In genomic region chr7:44104880-44105771, GRCh38 we compare ENCODE assay signal across 8 cellular contexts. TPM values are rescaled to one million over a fixed set of nuclear protein-coding genes. Genes with fewer than 3 reads are reported as not detected.
DNase-seq lines count a peak whose midpoint lies in the region; ATAC-seq and TF ChIP-seq lines count a peak whose summit lies in the region.

No MANE protein-coding gene starts in this region.

- peaks cover 8 to 10% (median 9%) of the 10 kb centered on the region in 3 donors for H3K27me3 ChIP-seq in gastrocnemius medialis

- intact Hi-C loops in gastrocnemius medialis (cut with DNase I; ENCODE audit: low total_unique reads): no loop called here

- no peak for TF ChIP-seq POLR2A in gastrocnemius medialis (IDR thresholded peaks at IDR 0.05)

- H3K4me1 ChIP-seq in gastrocnemius medialis: peaks cover 0 to 8% of the 10 kb centered on the region in 2 donors

- in situ Hi-C loops in gastrocnemius medialis (cut with MboI; ENCODE audit: low sequenced_read_pairs in 4 of 4) (no loop called here), KBM-7 (cut with MboI; ENCODE audit: low pct_unique_long_range_greater_than_20kb, low sequenced_read_pairs) (no loop called here)

- DNase-seq in activated CD8-positive, alpha-beta memory T cell treated with anti-CD3 and anti-CD28 coated beads for 24 hours: peak; percentile 75
- no peak for DNase-seq in activated CD8-positive, alpha-beta memory T cell treated with anti-CD3 and anti-CD28 coated beads, Interleukin-2, amount 50 U/mL, for 48 hours
- DNase-seq in anterior cingulate cortex (lab: John Stamatoyannopoulos, UW): peak in 45 of 58 donors; percentile 3 to 83 (median 46)
- no peak for DNase-seq in gastrocnemius medialis
- DNase-seq in KBM-7: no peak
- DNase-seq in mucosa of gallbladder (ENCODE audit: low spot score): no peak

- H3K27ac ChIP-seq in gastrocnemius medialis: peak overlapping the region; percentile 63 to 73 (median 65)

- peak; percentile 44 to 62 for ATAC-seq in gastrocnemius medialis
- no peak for ATAC-seq in GM18907 (IDR thresholded peaks at IDR 0.05; ENCODE audit: unreplicated experiment)

- no peaks in the 10 kb centered on the region for H3K9me3 ChIP-seq in gastrocnemius medialis

- H3K36me3 ChIP-seq in gastrocnemius medialis: no peaks in the 10 kb centered on the region

- H3K4me3 ChIP-seq in iPS-11a (ENCODE audit: low read depth, low read length) (peak overlapping the region; percentile 36), gastrocnemius medialis (peak overlapping the region; percentile 48 to 55 (median 50))

- TF ChIP-seq CTCF in gastrocnemius medialis (IDR thresholded peaks at IDR 0.05 in 4 of 5, conservative IDR thresholded peaks at IDR 0.05 in 1 of 5): no peak

RNA-seq across cellular contexts. Expression of gene AEBP1, which starts 1.0 kb away (rescaled TPM):
- total RNA-seq in gastrocnemius medialis: 10 to 100 TPM in 2 of 4 donors, 1 to 10 TPM in 2; 5.8 to 23.6 (median 15.9) TPM
- 107 TPM for total RNA-seq in mucosa of gallbladder

RNA-seq across cellular contexts. Expression of gene POLD2, which starts 18.2 kb away (rescaled TPM):
- total RNA-seq in gastrocnemius medialis (10 to 100 TPM; 69.4 to 93.0 (median 77.7) TPM), mucosa of gallbladder (81.6 TPM)

RNA-seq across cellular contexts. Expression of gene POLM, which starts 22.8 kb away (rescaled TPM):
- total RNA-seq in gastrocnemius medialis (10 to 100 TPM; 11.1 to 34.6 (median 17.3) TPM), mucosa of gallbladder (44.1 TPM)

RNA-seq across cellular contexts. Expression of gene MYL7, which starts 36.0 kb away (rescaled TPM):
- total RNA-seq in gastrocnemius medialis (1 to 10 TPM in 1 of 4 donors, not detected in 3; 2.6 TPM), mucosa of gallbladder (not detected)

RNA-seq across cellular contexts. Expression of gene PGAM2, which starts 39.8 kb away (rescaled TPM):
- total RNA-seq in gastrocnemius medialis (100 to 1,000 TPM; 129 to 355 (median 306) TPM), mucosa of gallbladder (12.9 TPM)

Comparison
In these comparisons a context has a peak if more than half of its experiments do, and no peak if none do; other contexts are left out.
1. DNase-seq: peak in activated CD8-positive, alpha-beta memory T cell treated with anti-CD3 and anti-CD28 coated beads for 24 hours (single experiment) and anterior cingulate cortex (45 of 58); none in activated CD8-positive, alpha-beta memory T cell treated with anti-CD3 and anti-CD28 coated beads, Interleukin-2, amount 50 U/mL, for 48 hours (single experiment), gastrocnemius medialis (0 of 2), KBM-7 (single experiment) and mucosa of gallbladder (single experiment).